14 cellular contexts compared by ENCODE assay signal in the genomic region with DNA sequence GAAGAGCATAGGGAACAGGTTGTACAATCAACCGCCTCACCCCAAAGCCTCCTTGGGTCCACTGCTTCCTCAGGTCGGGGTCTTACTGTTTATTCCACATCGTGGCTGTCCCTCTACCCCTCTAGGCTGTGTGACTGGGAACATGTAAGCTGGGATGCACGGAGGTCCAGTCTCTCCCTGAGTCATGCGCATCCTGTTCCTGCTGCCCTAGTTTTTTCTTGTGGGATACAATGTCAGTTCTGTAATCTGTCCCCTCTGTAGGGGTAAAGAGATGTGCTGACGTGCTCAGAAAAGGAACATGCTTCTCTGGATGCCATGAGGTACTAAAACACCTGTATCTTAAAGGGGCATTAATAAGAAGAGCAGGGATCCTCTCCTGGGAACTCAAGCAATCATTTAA.
DNase-seq lines count a peak whose midpoint lies in the region; ATAC-seq and TF ChIP-seq lines count a peak whose summit lies in the region.
"Had no signal": no experiment of that assay in that cellular context is flagged by ENCODE, and none has a peak within 500 bp of the region (broad histone marks: within the 10 kb centered on the region; RNA-seq: fewer than 3 reads in every experiment).

No MANE protein-coding gene starts in this region.

- H3K36me3 Mint-ChIP-seq in activated naive CD8-positive, alpha-beta T cell treated with anti-CD3 and anti-CD28 coated beads, Interleukin-2, amount 50 U/mL, for 24 hours (ENCODE audit: low read depth) = peaks cover 12% of the 10 kb centered on the region

- H3K9ac ChIP-seq in subcutaneous abdominal adipose tissue (ENCODE audit: low read length in 5 of 5) = peak overlapping the region in 1 of 5 donors; percentile 1
- H3K9ac ChIP-seq: KMS-11 had no signal

- H3K27me3 Mint-ChIP-seq in activated naive CD8-positive, alpha-beta T cell treated with anti-CD3 and anti-CD28 coated beads, Interleukin-2, amount 50 U/mL, for 24 hours = no peaks in the 10 kb centered on the region

- H3K4me3 Mint-ChIP-seq in activated naive CD8-positive, alpha-beta T cell treated with anti-CD3 and anti-CD28 coated beads, Interleukin-2, amount 50 U/mL, for 24 hours = no peak overlapping the region
- H3K4me3 Mint-ChIP-seq: activated T-cell treated with anti-CD3 and anti-CD28 coated beads, Interleukin-2, amount 50 U/mL, for 4 hours had no signal

- 56 to 63% (median 58%) methylated on average over 6 of the region's 6 CpGs for WGBS in heart left ventricle, 4 donors

- no peak for TF ChIP-seq POLR2A in heart left ventricle (IDR thresholded peaks at IDR 0.05)

- no peaks in the 10 kb centered on the region for H3K9me3 Mint-ChIP-seq in activated naive CD8-positive, alpha-beta T cell treated with anti-CD3 and anti-CD28 coated beads, Interleukin-2, amount 50 U/mL, for 24 hours
- H3K9me3 Mint-ChIP-seq: activated T-cell treated with anti-CD3 and anti-CD28 coated beads, Interleukin-2, amount 50 U/mL, for 4 hours had no signal

- H3K36me3 ChIP-seq in heart left ventricle (peaks cover 0 to 48% (median 7%) of the 10 kb centered on the region in 9 donors), subcutaneous abdominal adipose tissue (ENCODE audit: control insufficient read depth in 5 of 5, insufficient read depth in 5 of 5, low read length in 5 of 5) (peaks cover 3 to 23% (median 12%) of the 10 kb centered on the region in 5 donors)
- H3K36me3 ChIP-seq: colonic mucosa had no signal

- ATAC-seq in heart left ventricle (peak in 2 of 4 donors; percentile 28 to 36), GM21360 (IDR thresholded peaks at IDR 0.05; ENCODE audit: unreplicated experiment) (no peak)
- ATAC-seq in activated naive CD8-positive, alpha-beta T cell treated with anti-CD3 and anti-CD28 coated beads, Interleukin-2, amount 50 U/mL, for 24 hours = no peak

- no peaks in the 10 kb centered on the region for H3K9me3 ChIP-seq in heart left ventricle
- H3K9me3 ChIP-seq in subcutaneous abdominal adipose tissue (ENCODE audit: control insufficient read depth in 5 of 5, low read length in 5 of 5) = no peaks in the 10 kb centered on the region
- H3K9me3 ChIP-seq: colonic mucosa had no signal

- DNase-seq in heart left ventricle = no peak
- no peak for DNase-seq in cardiac septum (ENCODE audit: low spot score)
- DNase-seq in activated naive CD8-positive, alpha-beta T cell treated with anti-CD3 and anti-CD28 coated beads, Interleukin-2, amount 50 U/mL, for 24 hours = no peak
- no peak for DNase-seq in SW480 (ENCODE audit: low spot score)
- DNase-seq in ecto neural progenitor cell (ENCODE audit: low spot score) = no peak
- DNase-seq: activated T-cell treated with anti-CD3 and anti-CD28 coated beads, Interleukin-2, amount 50 U/mL, for 4 hours; colonic mucosa; NCI-H1694 treated with DMSO at 0.1 percent for 48 hours; NCI-H526; SHP77 had no signal

- H3K27me3 ChIP-seq in heart left ventricle (no peaks in the 10 kb centered on the region), layer of hippocampus (ENCODE audit: control insufficient read depth, insufficient read depth, low read length) (no peaks in the 10 kb centered on the region), subcutaneous abdominal adipose tissue (ENCODE audit: control insufficient read depth in 5 of 5, insufficient read depth in 4 of 5, low read length in 5 of 5) (no peaks in the 10 kb centered on the region)
- H3K27me3 ChIP-seq: colonic mucosa had no signal

- H3K4me1 Mint-ChIP-seq in activated naive CD8-positive, alpha-beta T cell treated with anti-CD3 and anti-CD28 coated beads, Interleukin-2, amount 50 U/mL, for 24 hours = peaks cover 56% of the 10 kb centered on the region

- peaks cover 0 to 93% (median 82%) of the 10 kb centered on the region in 12 donors for H3K4me1 ChIP-seq in heart left ventricle
- peaks cover 18 to 80% (median 75%) of the 10 kb centered on the region in 5 donors for H3K4me1 ChIP-seq in subcutaneous abdominal adipose tissue (ENCODE audit: control insufficient read depth in 5 of 5, insufficient read depth in 5 of 5, low read length in 5 of 5)

- peak overlapping the region; percentile 13 for H3K27ac Mint-ChIP-seq in activated naive CD8-positive, alpha-beta T cell treated with anti-CD3 and anti-CD28 coated beads, Interleukin-2, amount 50 U/mL, for 24 hours

- intact Hi-C loops in heart left ventricle (cut with DNase I) = no loop called here
- intact Hi-C loops in cardiac septum (cut with DNase I) = no loop called here

- TF ChIP-seq CTCF in heart left ventricle (IDR thresholded peaks at IDR 0.05) = no peak

- H3K4me3 ChIP-seq in heart left ventricle = no peak overlapping the region
- no peak overlapping the region for H3K4me3 ChIP-seq in subcutaneous abdominal adipose tissue (ENCODE audit: low read depth in 1 of 5, low read length in 5 of 5)
- H3K4me3 ChIP-seq: colonic mucosa had no signal

- H3K27ac ChIP-seq in heart left ventricle = peak overlapping the region in 11 of 12 donors; percentile 11 to 92 (median 35)
- H3K27ac ChIP-seq in layer of hippocampus (ENCODE audit: low read depth, low read length) = peak overlapping the region; percentile 50
- H3K27ac ChIP-seq in subcutaneous abdominal adipose tissue (ENCODE audit: low read depth, low read length) = peak overlapping the region; percentile 14
- H3K27ac ChIP-seq: colonic mucosa, KMS-11 had no signal
